Comparison of ENCODE assay signal across 19 cellular contexts in the genomic region with DNA sequence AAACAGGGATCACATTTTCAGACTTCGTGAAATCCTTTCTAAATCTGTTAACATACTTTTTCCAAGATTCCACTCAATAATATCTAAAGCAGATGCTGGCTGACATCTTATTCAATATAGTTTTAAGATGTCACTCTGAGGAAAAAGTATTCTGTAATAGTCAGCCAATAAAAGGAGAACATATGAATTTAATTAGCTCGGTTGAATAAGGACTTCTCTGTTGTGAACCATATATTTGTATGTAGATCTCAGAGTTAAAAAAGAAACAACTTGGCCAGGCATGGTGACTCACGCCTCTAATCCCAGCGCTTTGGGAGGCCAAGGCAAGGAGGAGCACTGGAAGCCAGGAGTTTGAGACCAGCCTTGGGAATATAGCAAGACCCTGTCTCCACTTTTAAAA. TPM values are rescaled to one million over a fixed set of nuclear protein-coding genes. Genes with fewer than 3 reads are reported as not detected.
A peak's percentile ranks its signal among the peaks of the same experiment; 100 is the strongest.
DNase-seq lines count a peak whose midpoint lies in the region; ATAC-seq lines count a peak whose summit lies in the region.
"Had no signal": no experiment of that assay in that cellular context is flagged by ENCODE, and none has a peak within 500 bp of the region (broad histone marks: within the 10 kb centered on the region; RNA-seq: fewer than 3 reads in every experiment).

No MANE protein-coding gene starts in this region.

- H3K9me3 Mint-ChIP-seq in activated T-helper 1 cell treated with anti-CD3 and anti-CD28 coated beads, Interleukin-12 subunit alpha, Interleukin-12 subunit beta, Interleukin-2, Interleukin-4 antibody, amounts not matched to agents 30 ng/mL and 10 ng/mL and 1 ng/mL, durations not matched to agents 14 hours and 24 hours and 36 hours = no peaks in the 10 kb centered on the region
- H3K9me3 Mint-ChIP-seq: CD8-positive, alpha-beta memory T cell had no signal

- no peak overlapping the region for H3K4me3 Mint-ChIP-seq in activated T-helper 1 cell treated with anti-CD3 and anti-CD28 coated beads, Interleukin-12 subunit alpha, Interleukin-12 subunit beta, Interleukin-2, Interleukin-4 antibody, amounts not matched to agents 30 ng/mL and 10 ng/mL and 1 ng/mL, durations not matched to agents 14 hours and 24 hours and 36 hours
- H3K4me3 Mint-ChIP-seq: CD8-positive, alpha-beta memory T cell had no signal

- peaks cover 18% of the 10 kb centered on the region for H3K27me3 Mint-ChIP-seq in activated T-helper 1 cell treated with anti-CD3 and anti-CD28 coated beads, Interleukin-12 subunit alpha, Interleukin-12 subunit beta, Interleukin-2, Interleukin-4 antibody, amounts not matched to agents 30 ng/mL and 10 ng/mL and 1 ng/mL, durations not matched to agents 14 hours and 24 hours and 36 hours (ENCODE audit: insufficient read depth)

- H3K27ac Mint-ChIP-seq in activated T-helper 1 cell treated with anti-CD3 and anti-CD28 coated beads, Interleukin-12 subunit alpha, Interleukin-12 subunit beta, Interleukin-2, Interleukin-4 antibody, amounts not matched to agents 30 ng/mL and 10 ng/mL and 1 ng/mL, durations not matched to agents 14 hours and 24 hours and 36 hours = no peak overlapping the region
- H3K27ac Mint-ChIP-seq: CD8-positive, alpha-beta memory T cell had no signal

- DNase-seq in EH (ENCODE audit: low read depth) = peak; percentile 56
- peak; percentile 28 for DNase-seq in RPMI7951 (ENCODE audit: low read depth)
- DNase-seq in fibroblast of gingiva (ENCODE audit: low read depth) = peak; percentile 71
- DNase-seq in SHP77 treated with DMSO at 0.1 percent for 48 hours (lab: John Stamatoyannopoulos, UW) = no peak
- no peak for DNase-seq in activated T-helper 1 cell treated with anti-CD3 and anti-CD28 coated beads, Interleukin-12 subunit alpha, Interleukin-12 subunit beta, Interleukin-2, Interleukin-4 antibody, amounts not matched to agents 30 ng/mL and 10 ng/mL and 1 ng/mL, durations not matched to agents 14 hours and 24 hours and 36 hours (ENCODE audit: low spot score)
- DNase-seq: ACHN; C1 segment of cervical spinal cord; CD8-positive, alpha-beta memory T cell; GOT3; KBM-7; NCI-H1417; NCI-H187; NCI-H2107; NCI-H526; PC-9 had no signal

- intact Hi-C loops in activated T-helper 1 cell treated with anti-CD3 and anti-CD28 coated beads, Interleukin-12 subunit alpha, Interleukin-12 subunit beta, Interleukin-2, Interleukin-4 antibody, amounts not matched to agents 30 ng/mL and 10 ng/mL and 1 ng/mL, durations not matched to agents 14 hours and 24 hours and 36 hours (cut with micrococcal nuclease) = no loop called here

- no peaks in the 10 kb centered on the region for H3K4me1 Mint-ChIP-seq in activated T-helper 1 cell treated with anti-CD3 and anti-CD28 coated beads, Interleukin-12 subunit alpha, Interleukin-12 subunit beta, Interleukin-2, Interleukin-4 antibody, amounts not matched to agents 30 ng/mL and 10 ng/mL and 1 ng/mL, durations not matched to agents 14 hours and 24 hours and 36 hours (ENCODE audit: low read depth)

- H3K36me3 Mint-ChIP-seq in activated T-helper 1 cell treated with anti-CD3 and anti-CD28 coated beads, Interleukin-12 subunit alpha, Interleukin-12 subunit beta, Interleukin-2, Interleukin-4 antibody, amounts not matched to agents 30 ng/mL and 10 ng/mL and 1 ng/mL, durations not matched to agents 14 hours and 24 hours and 36 hours (ENCODE audit: low read depth) = no peaks in the 10 kb centered on the region
- H3K36me3 Mint-ChIP-seq: CD8-positive, alpha-beta memory T cell had no signal

- ATAC-seq in GM18520 (IDR thresholded peaks at IDR 0.05; ENCODE audit: unreplicated experiment) (no peak), GM21360 (IDR thresholded peaks at IDR 0.05; ENCODE audit: unreplicated experiment) (no peak)
- ATAC-seq: HCT116, HepG2 had no signal

RNA-seq across cellular contexts. Expression of gene CD24, which starts 7.4 kb away (rescaled TPM):
- 0.72 and 1.9 TPM in 2 replicates for total RNA-seq in RPMI7951 (2014; rRNA removed; shearing (Covaris generic))
- total RNA-seq in activated T-helper 1 cell treated with anti-CD3 and anti-CD28 coated beads, Interleukin-12 subunit alpha, Interleukin-12 subunit beta, Interleukin-2, Interleukin-4 antibody, amounts not matched to agents 30 ng/mL and 10 ng/mL and 1 ng/mL, durations not matched to agents 14 hours and 24 hours and 36 hours = 0.56 and 0.65 TPM in 2 replicates
- total RNA-seq: CD8-positive, alpha-beta memory T cell had no signal

RNA-seq across cellular contexts. Expression of gene MTRES1, which starts 46.1 kb away (rescaled TPM):
- total RNA-seq in RPMI7951 (2014; rRNA removed; shearing (Covaris generic)) = 25.7 and 32.8 TPM in 2 replicates
- total RNA-seq in activated T-helper 1 cell treated with anti-CD3 and anti-CD28 coated beads, Interleukin-12 subunit alpha, Interleukin-12 subunit beta, Interleukin-2, Interleukin-4 antibody, amounts not matched to agents 30 ng/mL and 10 ng/mL and 1 ng/mL, durations not matched to agents 14 hours and 24 hours and 36 hours = 16.5 and 17.1 TPM in 2 replicates

Comparison
In these comparisons a context has a peak if more than half of its experiments do, and no peak if none do; other contexts are left out.
1. DNase-seq: peak in EH (single experiment), RPMI7951 (single experiment) and fibroblast of gingiva (single experiment); none in SHP77 treated with DMSO at 0.1 percent for 48 hours (single experiment) and activated T-helper 1 cell treated with anti-CD3 and anti-CD28 coated beads, Interleukin-12 subunit alpha, Interleukin-12 subunit beta, Interleukin-2, Interleukin-4 antibody, amounts not matched to agents 30 ng/mL and 10 ng/mL and 1 ng/mL, durations not matched to agents 14 hours and 24 hours and 36 hours (single experiment).